9 cellular contexts compared by ENCODE assay signal in the genomic region with DNA sequence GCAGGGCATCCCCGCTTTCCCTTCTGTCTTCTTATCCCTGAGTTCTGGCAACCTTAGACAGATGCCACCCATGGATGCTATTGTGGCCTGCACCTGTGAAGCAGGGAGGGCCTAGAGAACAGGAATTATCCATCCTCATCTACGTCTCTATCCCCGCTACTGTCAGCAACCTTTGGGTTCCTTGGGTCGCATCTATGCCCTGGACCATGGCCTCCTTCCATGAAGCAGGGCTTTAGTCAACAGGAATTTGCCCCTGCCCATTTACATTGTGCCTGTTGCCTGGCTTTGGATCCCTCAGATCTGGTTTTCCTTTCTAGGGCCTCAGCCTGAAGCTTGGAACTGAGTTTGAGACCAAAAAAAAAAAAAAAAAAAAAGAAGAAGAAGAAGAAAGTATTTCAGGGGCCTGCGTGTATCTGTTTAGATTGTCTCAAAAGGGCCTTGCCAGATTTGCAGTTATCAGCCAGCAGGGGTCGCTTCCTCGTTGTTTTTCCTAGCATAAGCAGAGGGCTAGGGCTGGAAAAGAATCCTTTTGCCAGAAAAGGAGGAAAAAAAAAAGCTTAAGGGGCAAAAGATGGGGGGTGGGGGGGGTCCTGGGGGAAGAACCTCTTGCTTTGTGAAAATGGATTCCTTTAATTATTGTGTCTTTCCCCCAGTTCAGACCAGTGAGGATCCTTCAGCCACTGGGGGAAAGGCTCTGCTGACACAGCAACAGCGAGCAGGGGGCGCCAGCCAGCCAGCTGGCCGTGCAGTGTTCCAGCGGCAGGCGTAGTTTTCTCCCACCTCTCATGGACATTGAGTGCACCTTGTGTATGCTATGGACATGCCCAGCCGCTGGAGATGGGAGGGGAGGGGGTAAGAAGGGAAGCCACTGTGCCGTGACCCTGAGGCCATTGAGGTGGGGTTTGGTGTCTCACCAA.
DNase-seq lines count a peak whose midpoint lies in the region; FAIRE-seq and TF ChIP-seq lines count a peak whose summit lies in the region.
"Had no signal": no experiment of that assay in that cellular context is flagged by ENCODE, and none has a peak within 500 bp of the region (broad histone marks: within the 10 kb centered on the region; RNA-seq: fewer than 3 reads in every experiment).

No MANE protein-coding gene starts in this region.

- H3K27ac ChIP-seq in substantia nigra (ENCODE audit: low read depth, low read length, poor library complexity, severe bottlenecking), result no peak overlapping the region

- FAIRE-seq in GM12892 (lab: Jason Lieb, UNC), result no peak

- TF ChIP-seq POLR2A in GM12892 (IDR thresholded peaks at IDR 0.05; ENCODE audit: low read depth, low read length), result no peak

- DNase-seq in NCI-H2196 (lab: John Stamatoyannopoulos, UW; ENCODE audit: unreplicated experiment) (peak; percentile 21), NCI-H2196 treated with DMSO at 0.1 percent for 48 hours (lab: John Stamatoyannopoulos, UW; ENCODE audit: unreplicated experiment) (no peak), NCI-H146 (lab: John Stamatoyannopoulos, UW) (peak; percentile 44), anterior cingulate cortex (lab: John Stamatoyannopoulos, UW) (peak in 36 of 58 donors; percentile 5 to 70 (median 38)), iPS-NIHi11 (ENCODE audit: low spot score) (peak; percentile 74), substantia nigra (lab: John Stamatoyannopoulos, UW) (peak in 29 of 49 donors; percentile 12 to 72 (median 44)), GM12892 (ENCODE audit: insufficient read length) (no peak), DMS79 treated with DMSO at 0.1 percent for 48 hours (lab: John Stamatoyannopoulos, UW) (no peak)
- DNase-seq: CD4-positive, CD25-positive, alpha-beta regulatory T cell had no signal

Comparison
In these comparisons a context has a peak if more than half of its experiments do, and no peak if none do; other contexts are left out.
1. DNase-seq: peak in NCI-H2196 (single experiment), NCI-H146 (single experiment), anterior cingulate cortex (36 of 58), iPS-NIHi11 (single experiment) and substantia nigra (29 of 49); none in NCI-H2196 treated with DMSO at 0.1 percent for 48 hours (single experiment), GM12892 (single experiment) and DMS79 treated with DMSO at 0.1 percent for 48 hours (single experiment).